In genomic region chrX:123481908-123482873, GRCh38 we compare ENCODE assay signal across 13 cellular contexts.
DNase-seq lines count a peak whose midpoint lies in the region; ATAC-seq and TF ChIP-seq lines count a peak whose summit lies in the region.
"Had no signal": no experiment of that assay in that cellular context is flagged by ENCODE, and none has a peak within 500 bp of the region (broad histone marks: within the 10 kb centered on the region; RNA-seq: fewer than 3 reads in every experiment).

No MANE protein-coding gene starts in this region.

- no peaks in the 10 kb centered on the region for H3K27me3 Mint-ChIP-seq in WTC11 (ENCODE audit: low read depth)
- H3K27me3 Mint-ChIP-seq in activated CD4-positive, alpha-beta T cell treated with anti-CD3 and anti-CD28 coated beads for 36 hours, result no peaks in the 10 kb centered on the region

- TF ChIP-seq CTCF in WTC11 (IDR thresholded peaks at IDR 0.05) (no peak), foreskin fibroblast (IDR thresholded peaks at IDR 0.05; ENCODE audit: low read depth, low read length) (no peak)

- H3K9me3 Mint-ChIP-seq in WTC11, result no peaks in the 10 kb centered on the region
- no peaks in the 10 kb centered on the region for H3K9me3 Mint-ChIP-seq in activated CD4-positive, alpha-beta T cell treated with anti-CD3 and anti-CD28 coated beads for 36 hours (ENCODE audit: low read depth)
- H3K9me3 Mint-ChIP-seq: stimulated activated effector memory CD8-positive, alpha-beta T cell treated with anti-CD3 and anti-CD28 coated beads, Interleukin-12 subunit alpha, Interleukin-12 subunit beta, amount 100 ng/mL, for 72 hours had no signal

- POLR2A ChIA-PET in WTC11 (lab: Charles Lee), result no interaction called here
- POLR2A ChIA-PET in activated CD4-positive, alpha-beta T cell treated with anti-CD3 and anti-CD28 coated beads for 36 hours (lab: Charles Lee), result no interaction called here

- intact Hi-C loops in activated CD4-positive, alpha-beta T cell treated with anti-CD3 and anti-CD28 coated beads for 36 hours (cut with DNase I, micrococcal nuclease), result no loop called here

- H3K4me3 Mint-ChIP-seq in WTC11, result no peak overlapping the region
- no peak overlapping the region for H3K4me3 Mint-ChIP-seq in activated CD4-positive, alpha-beta T cell treated with anti-CD3 and anti-CD28 coated beads for 36 hours
- H3K4me3 Mint-ChIP-seq: nephron; stimulated activated effector memory CD8-positive, alpha-beta T cell treated with anti-CD3 and anti-CD28 coated beads, Interleukin-12 subunit alpha, Interleukin-12 subunit beta, amount 100 ng/mL, for 72 hours had no signal

- H3K27ac Mint-ChIP-seq in WTC11, result no peak overlapping the region
- H3K27ac Mint-ChIP-seq in activated CD4-positive, alpha-beta T cell treated with anti-CD3 and anti-CD28 coated beads for 36 hours, result no peak overlapping the region
- H3K27ac Mint-ChIP-seq: stimulated activated effector memory CD8-positive, alpha-beta T cell treated with anti-CD3 and anti-CD28 coated beads, Interleukin-12 subunit alpha, Interleukin-12 subunit beta, amount 100 ng/mL, for 72 hours had no signal

- ATAC-seq in WTC11 (peak; percentile 58), SK-N-SH treated with all-trans-retinoic acid at 6 μM for 48 hours (no peak)
- ATAC-seq in activated CD4-positive, alpha-beta T cell treated with anti-CD3 and anti-CD28 coated beads for 36 hours, result no peak
- ATAC-seq: stimulated activated effector memory CD8-positive, alpha-beta T cell treated with anti-CD3 and anti-CD28 coated beads, Interleukin-12 subunit alpha, Interleukin-12 subunit beta, amount 100 ng/mL, for 72 hours had no signal

- no peak overlapping the region for H3K4me3 ChIP-seq in foreskin fibroblast (ENCODE audit: low read depth in 1 of 2, low read length in 2 of 2)
- H3K4me3 ChIP-seq: adrenal gland had no signal

- H3K4me1 Mint-ChIP-seq in WTC11, result peaks cover 7% of the 10 kb centered on the region
- no peaks in the 10 kb centered on the region for H3K4me1 Mint-ChIP-seq in activated CD4-positive, alpha-beta T cell treated with anti-CD3 and anti-CD28 coated beads for 36 hours
- H3K4me1 Mint-ChIP-seq: stimulated activated effector memory CD8-positive, alpha-beta T cell treated with anti-CD3 and anti-CD28 coated beads, Interleukin-12 subunit alpha, Interleukin-12 subunit beta, amount 100 ng/mL, for 72 hours had no signal

- CTCF ChIA-PET in WTC11 (lab: Charles Lee), result no interaction called here
- CTCF ChIA-PET in activated CD4-positive, alpha-beta T cell treated with anti-CD3 and anti-CD28 coated beads for 36 hours (lab: Charles Lee), result interaction anchor here (0.7 kb wide), 1 partner anchor 17 kb away, joined by 3 read pairs; no protein-coding TSS in a partner anchor

- H3K36me3 Mint-ChIP-seq in WTC11, result no peaks in the 10 kb centered on the region
- no peaks in the 10 kb centered on the region for H3K36me3 Mint-ChIP-seq in activated CD4-positive, alpha-beta T cell treated with anti-CD3 and anti-CD28 coated beads for 36 hours (ENCODE audit: low read depth)
- H3K36me3 Mint-ChIP-seq: stimulated activated effector memory CD8-positive, alpha-beta T cell treated with anti-CD3 and anti-CD28 coated beads, Interleukin-12 subunit alpha, Interleukin-12 subunit beta, amount 100 ng/mL, for 72 hours had no signal

- peak; percentile 55 for DNase-seq in EH (ENCODE audit: low read depth)
- no peak for DNase-seq in WTC11 (ENCODE audit: low spot score)
- DNase-seq in foreskin fibroblast, result peak; percentile 26 to 61
- DNase-seq in renal cortical epithelial cell (ENCODE audit: low read depth), result peak; percentile 31
- no peak for DNase-seq in activated CD4-positive, alpha-beta T cell treated with anti-CD3 and anti-CD28 coated beads for 36 hours
- DNase-seq in stimulated activated CD8-positive, alpha-beta memory T cell treated with anti-CD3 and anti-CD28 coated beads, Interleukin-4, amount 100 ng/mL, for 48 hours, result no peak
- DNase-seq in NOMO-1 treated with DMSO at 0.1 percent for 48 hours (lab: John Stamatoyannopoulos, UW; ENCODE audit: unreplicated experiment), result no peak
- DNase-seq: MV-4-11, NCI-H446 had no signal

TF ChIP-seq in WTC11, 78 proteins besides CTCF, POLR2A, EP300 and RAD21:
- TF ChIP-seq RELA (CRISPR knock-in tag; IDR thresholded peaks at IDR 0.05; ENCODE audit: borderline replicate concordance) (no peak), PRRX2 (CRISPR knock-in tag; IDR thresholded peaks at IDR 0.05) (no peak), ZBTB21 (CRISPR knock-in tag; IDR thresholded peaks at IDR 0.05; ENCODE audit: borderline replicate concordance) (no peak), FOXP1 (CRISPR knock-in tag; IDR thresholded peaks at IDR 0.05; ENCODE audit: borderline replicate concordance) (no peak), E2F5 (CRISPR knock-in tag; IDR thresholded peaks at IDR 0.05) (no peak), ZNF281 (CRISPR knock-in tag; IDR thresholded peaks at IDR 0.05) (no peak)

TF ChIP-seq in SK-N-SH treated with all-trans-retinoic acid at 6 μM for 48 hours, 23 proteins besides CTCF, POLR2A, EP300 and RAD21:
- TF ChIP-seq RARB (CRISPR knock-in tag; IDR thresholded peaks at IDR 0.05), result no peak
- no peak for TF ChIP-seq TOX (CRISPR knock-in tag; IDR thresholded peaks at IDR 0.05; ENCODE audit: borderline replicate concordance)
- no peak for TF ChIP-seq ZNF8 (CRISPR knock-in tag; IDR thresholded peaks at IDR 0.05)
- no peak for TF ChIP-seq CSRNP3 (CRISPR knock-in tag; IDR thresholded peaks at IDR 0.05)
- TF ChIP-seq PPARA (CRISPR knock-in tag; IDR thresholded peaks at IDR 0.05; ENCODE audit: borderline replicate concordance), result no peak
- TF ChIP-seq GLIS3 (CRISPR knock-in tag; IDR thresholded peaks at IDR 0.05), result no peak
- TF ChIP-seq BACH2 (CRISPR knock-in tag; IDR thresholded peaks at IDR 0.05; ENCODE audit: borderline replicate concordance), result no peak
- TF ChIP-seq ZNF70 (CRISPR knock-in tag; IDR thresholded peaks at IDR 0.05), result no peak
TF ChIP-seq in SK-N-SH treated with all-trans-retinoic acid at 6 μM for 48 hours: peak in this region for 0.

Comparison
In these comparisons a context has a peak if more than half of its experiments do, and no peak if none do; other contexts are left out.
1. DNase-seq: peak in EH (single experiment), foreskin fibroblast (2 of 2) and renal cortical epithelial cell (single experiment); none in WTC11 (single experiment), activated CD4-positive, alpha-beta T cell treated with anti-CD3 and anti-CD28 coated beads for 36 hours (single experiment), stimulated activated CD8-positive, alpha-beta memory T cell treated with anti-CD3 and anti-CD28 coated beads, Interleukin-4, amount 100 ng/mL, for 48 hours (single experiment) and NOMO-1 treated with DMSO at 0.1 percent for 48 hours (single experiment).